Comparison of ENCODE assay signal across 17 cellular contexts in genomic region chr1:115217150-115218033, GRCh38.
"Had no signal": no experiment of that assay in that cellular context is flagged by ENCODE, and none has a peak within 500 bp of the region (broad histone marks: within the 10 kb centered on the region; RNA-seq: fewer than 3 reads in every experiment).

No MANE protein-coding gene starts in this region.

- H3K4me3 ChIP-seq: skin epidermis had no signal

- H3K4me1 Mint-ChIP-seq: activated naive CD8-positive, alpha-beta T cell treated with anti-CD3 and anti-CD28 coated beads, Interleukin-2, amount 50 U/mL, for 24 hours; activated T-helper 17 cell treated with anti-CD3 and anti-CD28 coated beads, Interleukin-2, amount 50 U/mL, for 72 hours had no signal

- H3K36me3 Mint-ChIP-seq: natural killer cell treated with Interleukin-12 subunit alpha and Interleukin-12 subunit beta and Interleukin-15 and Interleukin-18, amount 100 ng/mL, for 72 hours had no signal

- H3K27ac Mint-ChIP-seq: activated naive CD4-positive, alpha-beta T cell treated with anti-CD3 and anti-CD28 coated beads for 36 hours; activated naive CD8-positive, alpha-beta T cell treated with anti-CD3 and anti-CD28 coated beads, Interleukin-2, amount 50 U/mL, for 24 hours; activated T-helper 17 cell treated with anti-CD3 and anti-CD28 coated beads, Interleukin-2, amount 50 U/mL, for 72 hours; natural killer cell treated with Interleukin-12 subunit alpha and Interleukin-12 subunit beta and Interleukin-15 and Interleukin-18, amount 100 ng/mL, for 72 hours had no signal

- H3K27ac ChIP-seq: skin epidermis had no signal

- H3K9ac ChIP-seq: SK-N-SH had no signal

- H3K9me3 ChIP-seq: SK-N-SH had no signal

- H3K4me2 ChIP-seq: SK-N-SH had no signal

- DNase-seq: activated CD4-positive, alpha-beta T cell treated with anti-CD3 and anti-CD28 coated beads, Interleukin-2, amount 50 U/mL, for 48 hours; activated naive CD4-positive, alpha-beta T cell treated with anti-CD3 and anti-CD28 coated beads for 36 hours; activated naive CD8-positive, alpha-beta T cell treated with anti-CD3 and anti-CD28 coated beads, Interleukin-2, amount 50 U/mL, for 24 hours; caudate nucleus; erythroblast; glutamatergic neuron; posterior cingulate gyrus; retina; SK-N-SH; stimulated activated CD4-positive, alpha-beta T cell treated with anti-CD3 and anti-CD28 coated beads, Interleukin-4, amount 100 ng/mL, for 24 hours; stimulated activated naive CD4-positive, alpha-beta T cell treated with Interleukin-2 at 50 U/mL for 16 hours; substantia nigra; T-helper 1 cell; trophoblast cell had no signal

- ATAC-seq: activated naive CD8-positive, alpha-beta T cell treated with anti-CD3 and anti-CD28 coated beads, Interleukin-2, amount 50 U/mL, for 24 hours; activated T-helper 17 cell treated with anti-CD3 and anti-CD28 coated beads, Interleukin-2, amount 50 U/mL, for 72 hours; natural killer cell treated with Interleukin-12 subunit alpha and Interleukin-12 subunit beta and Interleukin-15 and Interleukin-18, amount 100 ng/mL, for 72 hours had no signal

- H3K9me3 Mint-ChIP-seq: activated naive CD4-positive, alpha-beta T cell treated with anti-CD3 and anti-CD28 coated beads for 36 hours; activated naive CD8-positive, alpha-beta T cell treated with anti-CD3 and anti-CD28 coated beads, Interleukin-2, amount 50 U/mL, for 24 hours; activated T-helper 17 cell treated with anti-CD3 and anti-CD28 coated beads, Interleukin-2, amount 50 U/mL, for 72 hours; natural killer cell treated with Interleukin-12 subunit alpha and Interleukin-12 subunit beta and Interleukin-15 and Interleukin-18, amount 100 ng/mL, for 72 hours had no signal

- H3K4me3 Mint-ChIP-seq: activated naive CD4-positive, alpha-beta T cell treated with anti-CD3 and anti-CD28 coated beads for 36 hours; activated naive CD8-positive, alpha-beta T cell treated with anti-CD3 and anti-CD28 coated beads, Interleukin-2, amount 50 U/mL, for 24 hours; activated T-helper 17 cell treated with anti-CD3 and anti-CD28 coated beads, Interleukin-2, amount 50 U/mL, for 72 hours; natural killer cell treated with Interleukin-12 subunit alpha and Interleukin-12 subunit beta and Interleukin-15 and Interleukin-18, amount 100 ng/mL, for 72 hours had no signal
